2 cellular contexts compared by ENCODE assay signal in genomic region chr1:228108742-228109072, GRCh38.
TF ChIP-seq lines count a peak whose summit lies in the region.

No MANE protein-coding gene starts in this region.

TF ChIP-seq in A549, 52 proteins besides CTCF, POLR2A, EP300 and RAD21:
- no peak for TF ChIP-seq EHMT2 (IDR thresholded peaks at IDR 0.05; ENCODE audit: low read depth)
- TF ChIP-seq MAX (IDR thresholded peaks at IDR 0.05): no peak
- TF ChIP-seq ZFP36 (IDR thresholded peaks at IDR 0.05; ENCODE audit: borderline replicate concordance, partially characterized antibody): no peak
- TF ChIP-seq ZSCAN20 (CRISPR knock-in tag; IDR thresholded peaks at IDR 0.05): no peak
- TF ChIP-seq FOXS1 (CRISPR knock-in tag; IDR thresholded peaks at IDR 0.05): no peak
- TF ChIP-seq RFX5 (IDR thresholded peaks at IDR 0.05): no peak
- TF ChIP-seq RNF2 (IDR thresholded peaks at IDR 0.05; ENCODE audit: borderline replicate concordance, low read depth): no peak
- TF ChIP-seq KDM5A (IDR thresholded peaks at IDR 0.05): no peak
- no peak for TF ChIP-seq RARB (CRISPR knock-in tag; IDR thresholded peaks at IDR 0.05)
- no peak for TF ChIP-seq BCL3 (IDR thresholded peaks at IDR 0.05)
- no peak for TF ChIP-seq HEYL (CRISPR knock-in tag; IDR thresholded peaks at IDR 0.05)

TF ChIP-seq in GM12878, 131 proteins besides CTCF, POLR2A, EP300 and RAD21:
- no peak for TF ChIP-seq MYC (IDR thresholded peaks at IDR 0.05; ENCODE audit: insufficient read depth, insufficient read length, insufficient replicate concordance, low read length, severe bottlenecking)
- no peak for TF ChIP-seq ZNF217 (IDR thresholded peaks at IDR 0.05)
- TF ChIP-seq IKZF1 (conservative IDR thresholded peaks at IDR 0.05): no peak
- no peak for TF ChIP-seq RUNX3 (IDR thresholded peaks at IDR 0.05; ENCODE audit: low read length)
- no peak for TF ChIP-seq ZSCAN29 (IDR thresholded peaks at IDR 0.05)
- TF ChIP-seq CBFB (IDR thresholded peaks at IDR 0.05; ENCODE audit: low read depth): no peak
- TF ChIP-seq MEF2B (IDR thresholded peaks at IDR 0.05; ENCODE audit: partially characterized antibody, poor library complexity, severe bottlenecking): no peak
- no peak for TF ChIP-seq E4F1 (IDR thresholded peaks at IDR 0.05; ENCODE audit: borderline replicate concordance, partially characterized antibody)
